9 cellular contexts compared by ENCODE assay signal in genomic region chr6:31580446-31580755, GRCh38. TPM values are rescaled to one million over a fixed set of nuclear protein-coding genes. Genes with fewer than 3 reads are reported as not detected.
A peak's percentile ranks its signal among the peaks of the same experiment; 100 is the strongest.
DNase-seq lines count a peak whose midpoint lies in the region; ATAC-seq and TF ChIP-seq lines count a peak whose summit lies in the region.
"Had no signal": no experiment of that assay in that cellular context is flagged by ENCODE, and none has a peak within 500 bp of the region (broad histone marks: within the 10 kb centered on the region; RNA-seq: fewer than 3 reads in every experiment).

No MANE protein-coding gene starts in this region.

- peak overlapping the region; percentile 94 for H2AFZ ChIP-seq in hepatocyte

- H3K36me3 ChIP-seq in H7 (replicated peaks; ENCODE audit: control insufficient read depth, insufficient read depth, low read length) (no peaks in the 10 kb centered on the region), WERI-Rb-1 (no peaks in the 10 kb centered on the region), hepatocyte (replicated peaks; ENCODE audit: insufficient read depth, low read depth) (no peaks in the 10 kb centered on the region)

- no peak for ATAC-seq in GM21737 (IDR thresholded peaks at IDR 0.05; ENCODE audit: unreplicated experiment)

- peaks cover 18% of the 10 kb centered on the region; the same call in 1 of the 2 replicates for H3K27me3 ChIP-seq in H7 (ENCODE audit: control insufficient read depth, insufficient read depth, low read length)
- H3K27me3 ChIP-seq in WERI-Rb-1 (ENCODE audit: insufficient read depth, low read depth, severe bottlenecking): no peaks in the 10 kb centered on the region
- H3K27me3 ChIP-seq in hepatocyte: no peaks in the 10 kb centered on the region

- peak overlapping the region; percentile 86 for H3K4me3 ChIP-seq in H7 (ENCODE audit: insufficient read depth, low read depth, low read length)
- H3K4me3 ChIP-seq in WERI-Rb-1 (ENCODE audit: low read depth, low read length): peak overlapping the region; percentile 76
- peak overlapping the region; percentile 91 for H3K4me3 ChIP-seq in hepatocyte
- H3K4me3 ChIP-seq in skin epidermis: peak overlapping the region; percentile 53 to 84 (median 66)

- no peak overlapping the region for H3K27ac ChIP-seq in WERI-Rb-1
- H3K27ac ChIP-seq in hepatocyte: peak overlapping the region; percentile 88
- peak overlapping the region in 20 of 21 experiments; percentile 57 to 98 (median 88) for H3K27ac ChIP-seq in skin epidermis

- H3K9me2 ChIP-seq in hepatocyte (replicated peaks; ENCODE audit: insufficient read depth): no peaks in the 10 kb centered on the region

- H3K79me2 ChIP-seq in hepatocyte: no peaks in the 10 kb centered on the region

- peak overlapping the region; percentile 95 for H3K4me2 ChIP-seq in hepatocyte

- WGBS in hepatocyte (ENCODE audit: low lambda C conversion rate, missing lambda C conversion rate): 49% methylated on average over 13 of the region's 13 CpGs

- TF ChIP-seq CTCF in WERI-Rb-1 (IDR thresholded peaks at IDR 0.05; ENCODE audit: low read depth, low read length) (no peak), hepatocyte (IDR thresholded peaks at IDR 0.05; ENCODE audit: poor library complexity) (no peak)

- H3K4me1 ChIP-seq in hepatocyte (ENCODE audit: insufficient read depth): peaks cover 2% of the 10 kb centered on the region

- no peaks in the 10 kb centered on the region for H4K20me1 ChIP-seq in hepatocyte (ENCODE audit: insufficient read depth, poor library complexity, severe bottlenecking)

- DNase-seq in H7 (no peak), WERI-Rb-1 (no peak), hepatocyte (ENCODE audit: low spot score) (no peak), NCI-H524 (lab: John Stamatoyannopoulos, UW) (no peak), foreskin melanocyte (no peak)
- no peak for DNase-seq in stimulated activated CD4-positive, alpha-beta T cell treated with anti-CD3 and anti-CD28 coated beads, Interleukin-2, amount 100 ng/mL, for 48 hours

- H3K9me3 ChIP-seq in WERI-Rb-1 (ENCODE audit: severe bottlenecking) (no peaks in the 10 kb centered on the region), hepatocyte (ENCODE audit: low read depth) (no peaks in the 10 kb centered on the region)

RNA-seq across cellular contexts. Expression of gene LTB, which starts 1.8 kb away (rescaled TPM):
- total RNA-seq in H7 (2014; rRNA removed; shearing (Covaris generic)): 0.35 TPM in 1 of 2 replicates, not detected in the other
- total RNA-seq in hepatocyte: 2.4 and 4.0 TPM in 2 replicates
- polyA plus RNA-seq in hepatocyte: 6.0 and 10.6 TPM in 2 replicates
- total RNA-seq: H4 had no signal

RNA-seq across cellular contexts. Expression of gene TNF, which starts 5.0 kb away (rescaled TPM):
- total RNA-seq in H7 (2014; rRNA removed; shearing (Covaris generic)): not detected in 2 replicates
- total RNA-seq in hepatocyte: 0.63 TPM in 1 of 2 replicates, not detected in the other
- 0.91 and 1.3 TPM in 2 replicates for polyA plus RNA-seq in hepatocyte
- total RNA-seq: H4 had no signal

RNA-seq across cellular contexts. Expression of gene LST1, which starts 5.7 kb away (rescaled TPM):
- not detected in 2 replicates for total RNA-seq in H7 (2014; rRNA removed; shearing (Covaris generic))
- not detected in 2 replicates for total RNA-seq in hepatocyte
- polyA plus RNA-seq in hepatocyte: 1.5 and 2.4 TPM in 2 replicates
- total RNA-seq: H4 had no signal

RNA-seq across cellular contexts. Expression of gene LTA, which starts 8.3 kb away (rescaled TPM):
- total RNA-seq in H7 (2014; rRNA removed; shearing (Covaris generic)): 0.44 TPM in 1 of 2 replicates, not detected in the other
- total RNA-seq in hepatocyte: not detected in 2 replicates
- polyA plus RNA-seq in hepatocyte: not detected in 2 replicates
- total RNA-seq: H4 had no signal

RNA-seq across cellular contexts. Expression of gene NCR3, which starts 12.4 kb away (rescaled TPM):
- total RNA-seq in H7 (2014; rRNA removed; shearing (Covaris generic)): not detected in 2 replicates
- not detected in 2 replicates for total RNA-seq in hepatocyte
- polyA plus RNA-seq in hepatocyte: not detected in 2 replicates
- total RNA-seq: H4 had no signal
